ENCODE assay signal across 9 cellular contexts in the genomic region with DNA sequence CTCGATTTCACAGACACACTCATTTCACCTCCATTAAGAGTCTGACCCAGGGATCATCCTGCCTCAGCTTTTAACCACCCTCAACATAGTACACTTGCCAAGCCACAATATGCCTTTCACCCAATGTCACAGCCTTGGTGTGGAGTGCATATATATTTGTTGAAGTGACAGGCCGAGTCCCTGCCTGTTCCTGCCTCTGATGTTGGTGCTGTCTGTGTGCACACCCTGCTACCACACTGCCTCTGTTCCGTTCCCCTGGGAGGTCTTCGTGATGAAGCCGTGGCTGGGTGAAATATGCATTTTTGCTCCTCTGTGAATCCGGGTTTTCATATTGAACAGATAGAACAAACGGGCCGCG.
DNase-seq lines count a peak whose midpoint lies in the region; ATAC-seq and TF ChIP-seq lines count a peak whose summit lies in the region.
"Had no signal": no experiment of that assay in that cellular context is flagged by ENCODE, and none has a peak within 500 bp of the region (broad histone marks: within the 10 kb centered on the region; RNA-seq: fewer than 3 reads in every experiment).

No MANE protein-coding gene starts in this region.

- peaks cover 56% of the 10 kb centered on the region for H3K4me1 Mint-ChIP-seq in stimulated activated naive CD8-positive, alpha-beta T cell treated with anti-CD3 and anti-CD28 coated beads, Interleukin-15, amount 100 ng/mL, for 72 hours
- H3K4me1 Mint-ChIP-seq in nephron progenitor cell = peaks cover 43% of the 10 kb centered on the region

- no peaks in the 10 kb centered on the region for H3K9me3 Mint-ChIP-seq in stimulated activated naive CD8-positive, alpha-beta T cell treated with anti-CD3 and anti-CD28 coated beads, Interleukin-15, amount 100 ng/mL, for 72 hours
- no peaks in the 10 kb centered on the region for H3K9me3 Mint-ChIP-seq in nephron progenitor cell

- no peak for ATAC-seq in stimulated activated naive CD8-positive, alpha-beta T cell treated with anti-CD3 and anti-CD28 coated beads, Interleukin-15, amount 100 ng/mL, for 72 hours
- no peak for ATAC-seq in stimulated activated naive CD8-positive, alpha-beta T cell treated with anti-CD3 and anti-CD28 coated beads, Interleukin-15, Interleukin-2, amounts not matched to agents 100 U/mL and 50 U/mL, for 24 hours
- ATAC-seq in HG02623 (IDR thresholded peaks at IDR 0.05; ENCODE audit: unreplicated experiment) = no peak

- no peak overlapping the region for H3K4me3 Mint-ChIP-seq in stimulated activated naive CD8-positive, alpha-beta T cell treated with anti-CD3 and anti-CD28 coated beads, Interleukin-15, amount 100 ng/mL, for 72 hours
- H3K4me3 Mint-ChIP-seq in nephron progenitor cell = no peak overlapping the region

- peaks cover 40% of the 10 kb centered on the region for H3K36me3 Mint-ChIP-seq in nephron progenitor cell (ENCODE audit: low read depth)

- H3K27me3 Mint-ChIP-seq in stimulated activated naive CD8-positive, alpha-beta T cell treated with anti-CD3 and anti-CD28 coated beads, Interleukin-15, amount 100 ng/mL, for 72 hours = no peaks in the 10 kb centered on the region
- peaks cover 10% of the 10 kb centered on the region for H3K27me3 Mint-ChIP-seq in nephron progenitor cell (ENCODE audit: low read depth, poor library complexity)

- TF ChIP-seq CTCF in VCaP (conservative IDR thresholded peaks at IDR 0.05) (no peak), nephron progenitor cell (IDR thresholded peaks at IDR 0.05) (no peak)

- peak overlapping the region; percentile 13 to 64 for H3K27ac Mint-ChIP-seq in stimulated activated naive CD8-positive, alpha-beta T cell treated with anti-CD3 and anti-CD28 coated beads, Interleukin-15, amount 100 ng/mL, for 72 hours
- H3K27ac Mint-ChIP-seq in nephron progenitor cell = peak overlapping the region; percentile 96

- peak overlapping the region; percentile 99 for H3K27ac ChIP-seq in VCaP
- H3K27ac ChIP-seq: SK-N-MC had no signal

- no peak for DNase-seq in stimulated activated naive CD8-positive, alpha-beta T cell treated with anti-CD3 and anti-CD28 coated beads, Interleukin-15, amount 100 ng/mL, for 72 hours
- DNase-seq in stimulated activated naive CD8-positive, alpha-beta T cell treated with anti-CD3 and anti-CD28 coated beads, Interleukin-15, Interleukin-2, amounts not matched to agents 100 U/mL and 50 U/mL, for 24 hours = no peak
- DNase-seq in nephron progenitor cell (no peak), NCI-H2196 treated with DMSO at 0.1 percent for 48 hours (lab: John Stamatoyannopoulos, UW; ENCODE audit: unreplicated experiment) (no peak), NCI-H524 (lab: John Stamatoyannopoulos, UW) (no peak)
- no peak for DNase-seq in activated CD4-positive, CD25-positive, alpha-beta regulatory T cell (lab: John Stamatoyannopoulos, UW)
